ENCODE assay signal across 1 cellular context in the genomic region with DNA sequence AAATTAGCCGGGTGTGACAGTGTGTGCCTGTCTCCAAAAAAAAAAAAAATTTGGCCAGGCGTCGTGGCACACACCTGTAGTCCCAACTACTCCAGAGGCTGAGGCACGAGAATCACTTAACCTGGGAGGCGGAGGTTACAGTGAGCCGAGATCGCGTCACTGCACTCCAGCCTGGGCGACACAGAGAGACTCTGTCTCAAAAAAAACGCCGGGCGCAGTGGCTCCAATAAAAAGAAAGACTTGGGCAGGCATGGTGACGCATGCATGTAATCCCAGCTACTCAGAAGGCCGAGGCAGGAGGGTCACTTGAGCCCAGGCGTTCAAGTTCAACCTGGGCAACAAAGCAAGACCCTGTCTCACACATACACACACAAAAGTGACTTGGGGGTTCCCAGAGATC.
TF ChIP-seq lines count a peak whose summit lies in the region.

No MANE protein-coding gene starts in this region.

TF ChIP-seq in HepG2, 621 proteins besides CTCF, POLR2A, EP300 and RAD21:
- TF ChIP-seq, protein P1, sequence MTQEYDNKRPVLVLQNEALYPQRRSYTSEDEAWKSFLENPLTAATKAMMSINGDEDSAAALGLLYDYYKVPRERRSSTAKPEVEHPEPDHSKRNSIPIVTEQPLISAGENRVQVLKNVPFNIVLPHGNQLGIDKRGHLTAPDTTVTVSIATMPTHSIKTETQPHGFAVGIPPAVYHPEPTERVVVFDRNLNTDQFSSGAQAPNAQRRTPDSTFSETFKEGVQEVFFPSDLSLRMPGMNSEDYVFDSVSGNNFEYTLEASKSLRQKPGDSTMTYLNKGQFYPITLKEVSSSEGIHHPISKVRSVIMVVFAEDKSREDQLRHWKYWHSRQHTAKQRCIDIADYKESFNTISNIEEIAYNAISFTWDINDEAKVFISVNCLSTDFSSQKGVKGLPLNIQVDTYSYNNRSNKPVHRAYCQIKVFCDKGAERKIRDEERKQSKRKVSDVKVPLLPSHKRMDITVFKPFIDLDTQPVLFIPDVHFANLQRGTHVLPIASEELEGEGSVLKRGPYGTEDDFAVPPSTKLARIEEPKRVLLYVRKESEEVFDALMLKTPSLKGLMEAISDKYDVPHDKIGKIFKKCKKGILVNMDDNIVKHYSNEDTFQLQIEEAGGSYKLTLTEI (CRISPR knock-in tag; conservative IDR thresholded peaks at IDR 0.05) = no peak
- TF ChIP-seq, protein P2, sequence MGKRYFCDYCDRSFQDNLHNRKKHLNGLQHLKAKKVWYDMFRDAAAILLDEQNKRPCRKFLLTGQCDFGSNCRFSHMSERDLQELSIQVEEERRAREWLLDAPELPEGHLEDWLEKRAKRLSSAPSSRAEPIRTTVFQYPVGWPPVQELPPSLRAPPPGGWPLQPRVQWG (CRISPR knock-in tag; IDR thresholded peaks at IDR 0.05; ENCODE audit: borderline replicate concordance, low read depth) = no peak
- TF ChIP-seq KAT8 (CRISPR knock-in tag; IDR thresholded peaks at IDR 0.05) = no peak
- TF ChIP-seq, protein P3, sequence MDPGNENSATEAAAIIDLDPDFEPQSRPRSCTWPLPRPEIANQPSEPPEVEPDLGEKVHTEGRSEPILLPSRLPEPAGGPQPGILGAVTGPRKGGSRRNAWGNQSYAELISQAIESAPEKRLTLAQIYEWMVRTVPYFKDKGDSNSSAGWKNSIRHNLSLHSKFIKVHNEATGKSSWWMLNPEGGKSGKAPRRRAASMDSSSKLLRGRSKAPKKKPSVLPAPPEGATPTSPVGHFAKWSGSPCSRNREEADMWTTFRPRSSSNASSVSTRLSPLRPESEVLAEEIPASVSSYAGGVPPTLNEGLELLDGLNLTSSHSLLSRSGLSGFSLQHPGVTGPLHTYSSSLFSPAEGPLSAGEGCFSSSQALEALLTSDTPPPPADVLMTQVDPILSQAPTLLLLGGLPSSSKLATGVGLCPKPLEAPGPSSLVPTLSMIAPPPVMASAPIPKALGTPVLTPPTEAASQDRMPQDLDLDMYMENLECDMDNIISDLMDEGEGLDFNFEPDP (CRISPR knock-in tag; conservative IDR thresholded peaks at IDR 0.05) = no peak
- TF ChIP-seq MIER2 (CRISPR knock-in tag; IDR thresholded peaks at IDR 0.05) = no peak
- TF ChIP-seq, protein P4, sequence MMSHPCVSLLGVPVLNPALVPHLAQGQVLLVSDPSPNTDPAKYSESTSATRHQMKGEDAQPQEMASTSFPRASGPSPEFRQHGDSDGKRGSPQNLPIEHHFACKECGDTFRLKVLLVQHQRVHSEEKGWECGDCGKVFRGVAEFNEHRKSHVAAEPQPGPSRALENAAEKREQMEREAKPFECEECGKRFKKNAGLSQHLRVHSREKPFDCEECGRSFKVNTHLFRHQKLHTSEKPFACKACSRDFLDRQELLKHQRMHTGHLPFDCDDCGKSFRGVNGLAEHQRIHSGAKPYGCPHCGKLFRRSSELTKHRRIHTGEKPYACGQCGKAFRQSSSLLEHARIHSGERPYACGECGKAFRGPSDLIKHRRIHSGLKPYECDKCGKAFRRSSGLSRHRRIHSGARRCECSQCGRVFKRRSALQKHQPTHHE (CRISPR knock-in tag; IDR thresholded peaks at IDR 0.05; ENCODE audit: borderline replicate concordance) = no peak
- TF ChIP-seq ADNP (CRISPR knock-in tag; IDR thresholded peaks at IDR 0.05) = no peak
- TF ChIP-seq TP53 (CRISPR knock-in tag; conservative IDR thresholded peaks at IDR 0.05) = no peak
- no peak for TF ChIP-seq ZNF484 (CRISPR knock-in tag; IDR thresholded peaks at IDR 0.05; ENCODE audit: borderline replicate concordance, low read depth)
- TF ChIP-seq, protein P5, sequence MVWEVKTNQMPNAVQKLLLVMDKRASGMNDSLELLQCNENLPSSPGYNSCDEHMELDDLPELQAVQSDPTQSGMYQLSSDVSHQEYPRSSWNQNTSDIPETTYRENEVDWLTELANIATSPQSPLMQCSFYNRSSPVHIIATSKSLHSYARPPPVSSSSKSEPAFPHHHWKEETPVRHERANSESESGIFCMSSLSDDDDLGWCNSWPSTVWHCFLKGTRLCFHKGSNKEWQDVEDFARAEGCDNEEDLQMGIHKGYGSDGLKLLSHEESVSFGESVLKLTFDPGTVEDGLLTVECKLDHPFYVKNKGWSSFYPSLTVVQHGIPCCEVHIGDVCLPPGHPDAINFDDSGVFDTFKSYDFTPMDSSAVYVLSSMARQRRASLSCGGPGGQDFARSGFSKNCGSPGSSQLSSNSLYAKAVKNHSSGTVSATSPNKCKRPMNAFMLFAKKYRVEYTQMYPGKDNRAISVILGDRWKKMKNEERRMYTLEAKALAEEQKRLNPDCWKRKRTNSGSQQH (CRISPR knock-in tag; IDR thresholded peaks at IDR 0.05; ENCODE audit: low read depth) = no peak
- TF ChIP-seq HDAC6 (IDR thresholded peaks at IDR 0.05; ENCODE audit: low read depth, low read length) = no peak
- no peak for TF ChIP-seq ZMYM3 (CRISPR knock-in tag; IDR thresholded peaks at IDR 0.05)
